15 cellular contexts compared by ENCODE assay signal in genomic region chr10:103991393-103992128, GRCh38. TPM values are rescaled to one million over a fixed set of nuclear protein-coding genes. Genes with fewer than 3 reads are reported as not detected.
DNase-seq lines count a peak whose midpoint lies in the region; FAIRE-seq and TF ChIP-seq lines count a peak whose summit lies in the region.
"Had no signal": no experiment of that assay in that cellular context is flagged by ENCODE, and none has a peak within 500 bp of the region (broad histone marks: within the 10 kb centered on the region; RNA-seq: fewer than 3 reads in every experiment).

No MANE protein-coding gene starts in this region.

- H3K4me3 ChIP-seq in mammary epithelial cell (replicated peaks in 1 of 3; ENCODE audit: insufficient read depth in 1 of 3, low read depth in 2 of 3, low read length in 3 of 3), result no peak overlapping the region
- H3K4me3 ChIP-seq: A549 had no signal

- BruUV-seq in mammary epithelial cell (replicated peaks; lab: Mats Ljungman, UMichigan), result no TSS peak

- no peak for TF ChIP-seq CTCF in mammary epithelial cell (conservative IDR thresholded peaks at IDR 0.05 in 1 of 2, IDR thresholded peaks at IDR 0.05 in 1 of 2; ENCODE audit: extremely low read depth in 1 of 2, insufficient read depth in 1 of 2, low read depth in 1 of 2, low read length in 2 of 2)

- no peak overlapping the region for H2AFZ ChIP-seq in mammary epithelial cell (ENCODE audit: low read depth, low read length)

- DNase-seq in EH (ENCODE audit: low read depth) (peak; percentile 34), GM19239 (ENCODE audit: insufficient read length, low spot score) (no peak), M059J (ENCODE audit: low read depth) (peak; percentile 27), mammary epithelial cell (peak; percentile 14), AG20443 (ENCODE audit: low spot score) (no peak), head of caudate nucleus (no peak)
- no peak for DNase-seq in activated naive CD4-positive, alpha-beta T cell treated with anti-CD3 and anti-CD28 coated beads, Interleukin-2, amount 50 U/mL, for 16 hours
- DNase-seq: CD8-positive, alpha-beta T cell; COR-L47; DMS153; DND-41; KG1 had no signal

- H3K79me2 ChIP-seq in mammary epithelial cell (ENCODE audit: insufficient read depth, low read length), result peaks cover 73% of the 10 kb centered on the region

- no peaks in the 10 kb centered on the region for H3K4me1 ChIP-seq in mammary epithelial cell (ENCODE audit: insufficient read depth, low read length)

- WGBS in mammary epithelial cell (ENCODE audit: low coverage, missing lambda C conversion rate), result 95% methylated on average over 3 of the region's 3 CpGs

- intact Hi-C loops in mammary epithelial cell (cut with micrococcal nuclease), result loop anchor here (5.0 kb wide), 1 partner anchor 104 kb away; no protein-coding TSS in a partner anchor
- intact Hi-C loops in head of caudate nucleus (cut with DNase I), result no loop called here

- no peaks in the 10 kb centered on the region for H4K20me1 ChIP-seq in mammary epithelial cell (ENCODE audit: insufficient read depth, low read length)

- no peaks in the 10 kb centered on the region for H3K27me3 ChIP-seq in mammary epithelial cell (ENCODE audit: insufficient read depth, low read length)

- dilution Hi-C loops in mammary epithelial cell (cut with HindIII; ENCODE audit: low sequenced_read_pairs), result no loop called here

- FAIRE-seq in GM19239 (lab: Jason Lieb, UNC), result peak; percentile 59
- FAIRE-seq: D721Med, GM12892 had no signal

- H3K9me3 ChIP-seq in mammary epithelial cell (replicated peaks; ENCODE audit: insufficient read depth, low read length), result no peaks in the 10 kb centered on the region
- H3K9me3 ChIP-seq: A549 had no signal

- H3K36me3 ChIP-seq in mammary epithelial cell (ENCODE audit: insufficient read depth, low read length), result peaks cover 21% of the 10 kb centered on the region

- H3K4me2 ChIP-seq in mammary epithelial cell (ENCODE audit: insufficient read depth, low read depth, low read length), result no peak overlapping the region
- H3K4me2 ChIP-seq: A549 had no signal

- CTCF ChIA-PET in mammary epithelial cell (lab: Charles Lee; ENCODE audit: low non-redundant PET), result no interaction called here

- in situ Hi-C loops in mammary epithelial cell (cut with MboI; ENCODE audit: low sequenced_read_pairs in 2 of 2), result no loop called here

- no peak overlapping the region for H3K27ac ChIP-seq in mammary epithelial cell (ENCODE audit: insufficient read depth, low read depth, low read length)
- H3K27ac ChIP-seq: A549 had no signal

- H3K9ac ChIP-seq in mammary epithelial cell (ENCODE audit: insufficient read depth, low read length), result no peak overlapping the region

RNA-seq across cellular contexts. Expression of gene SLK, which starts 24.6 kb away (rescaled TPM):
- total RNA-seq in M059J (2014; rRNA removed; shearing (Covaris generic)), result 18.7 and 22.1 TPM in 2 replicates
- 10 to 100 TPM; 79.5 to 85.0 TPM for total RNA-seq in mammary epithelial cell
- polyA plus RNA-seq in mammary epithelial cell, result 16.3 TPM
- 37.4 TPM for polyA minus RNA-seq in mammary epithelial cell

Comparison
In these comparisons a context has a peak if more than half of its experiments do, and no peak if none do; other contexts are left out.
1. DNase-seq: peak in EH (single experiment), M059J (single experiment) and mammary epithelial cell (single experiment); none in GM19239 (single experiment), AG20443 (single experiment), head of caudate nucleus (0 of 42) and activated naive CD4-positive, alpha-beta T cell treated with anti-CD3 and anti-CD28 coated beads, Interleukin-2, amount 50 U/mL, for 16 hours (single experiment).